Comparison of ENCODE assay signal across 3 cellular contexts in the genomic region with DNA sequence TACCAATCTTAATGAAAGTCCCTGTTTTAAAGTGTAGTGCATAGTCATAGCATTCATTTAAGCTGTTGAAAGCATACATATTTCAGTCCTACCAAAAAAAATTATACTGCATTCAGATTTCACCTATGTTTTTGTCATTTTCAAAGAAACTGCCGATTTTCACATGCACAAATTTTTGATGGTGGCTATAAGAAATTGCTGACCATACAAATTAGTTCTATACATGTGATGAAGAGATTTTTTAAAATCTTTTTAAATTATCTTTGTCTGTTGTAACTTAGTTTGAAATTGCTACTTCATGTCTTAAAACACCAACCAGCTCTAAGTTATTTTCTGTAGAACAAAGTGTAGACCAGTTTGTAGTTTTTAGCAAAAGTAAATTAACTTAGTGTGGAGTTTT.
TF ChIP-seq lines count a peak whose summit lies in the region.

No MANE protein-coding gene starts in this region.

TF ChIP-seq in A549, 52 proteins besides CTCF, POLR2A, EP300 and RAD21:
- TF ChIP-seq MAFK (IDR thresholded peaks at IDR 0.05; ENCODE audit: partially characterized antibody) = peak; percentile 93
- no peak for TF ChIP-seq RFX5 (IDR thresholded peaks at IDR 0.05)
- TF ChIP-seq, protein P1, sequence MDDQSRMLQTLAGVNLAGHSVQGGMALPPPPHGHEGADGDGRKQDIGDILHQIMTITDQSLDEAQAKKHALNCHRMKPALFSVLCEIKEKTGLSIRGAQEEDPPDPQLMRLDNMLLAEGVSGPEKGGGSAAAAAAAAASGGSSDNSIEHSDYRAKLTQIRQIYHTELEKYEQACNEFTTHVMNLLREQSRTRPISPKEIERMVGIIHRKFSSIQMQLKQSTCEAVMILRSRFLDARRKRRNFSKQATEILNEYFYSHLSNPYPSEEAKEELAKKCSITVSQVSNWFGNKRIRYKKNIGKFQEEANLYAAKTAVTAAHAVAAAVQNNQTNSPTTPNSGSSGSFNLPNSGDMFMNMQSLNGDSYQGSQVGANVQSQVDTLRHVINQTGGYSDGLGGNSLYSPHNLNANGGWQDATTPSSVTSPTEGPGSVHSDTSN (IDR thresholded peaks at IDR 0.05) = no peak

TF ChIP-seq in IMR-90, 13 proteins besides CTCF, POLR2A, EP300 and RAD21:
- peak; percentile 92 for TF ChIP-seq MAFK (IDR thresholded peaks at IDR 0.05; ENCODE audit: low read depth, low read length)
- TF ChIP-seq NFE2L2 (IDR thresholded peaks at IDR 0.05; ENCODE audit: low read depth, low read length) = no peak
TF ChIP-seq in IMR-90: peak in this region for 1.

TF ChIP-seq in H1, 55 proteins besides CTCF, POLR2A, EP300 and RAD21:
- TF ChIP-seq MAFK (IDR thresholded peaks at IDR 0.05; ENCODE audit: low read depth, low read length) (peak; percentile 61; the same call in 1 of the 2 replicates), RXRA (IDR thresholded peaks at IDR 0.05; ENCODE audit: insufficient read depth, low read depth, low read length) (no peak)
